In the genomic region with DNA sequence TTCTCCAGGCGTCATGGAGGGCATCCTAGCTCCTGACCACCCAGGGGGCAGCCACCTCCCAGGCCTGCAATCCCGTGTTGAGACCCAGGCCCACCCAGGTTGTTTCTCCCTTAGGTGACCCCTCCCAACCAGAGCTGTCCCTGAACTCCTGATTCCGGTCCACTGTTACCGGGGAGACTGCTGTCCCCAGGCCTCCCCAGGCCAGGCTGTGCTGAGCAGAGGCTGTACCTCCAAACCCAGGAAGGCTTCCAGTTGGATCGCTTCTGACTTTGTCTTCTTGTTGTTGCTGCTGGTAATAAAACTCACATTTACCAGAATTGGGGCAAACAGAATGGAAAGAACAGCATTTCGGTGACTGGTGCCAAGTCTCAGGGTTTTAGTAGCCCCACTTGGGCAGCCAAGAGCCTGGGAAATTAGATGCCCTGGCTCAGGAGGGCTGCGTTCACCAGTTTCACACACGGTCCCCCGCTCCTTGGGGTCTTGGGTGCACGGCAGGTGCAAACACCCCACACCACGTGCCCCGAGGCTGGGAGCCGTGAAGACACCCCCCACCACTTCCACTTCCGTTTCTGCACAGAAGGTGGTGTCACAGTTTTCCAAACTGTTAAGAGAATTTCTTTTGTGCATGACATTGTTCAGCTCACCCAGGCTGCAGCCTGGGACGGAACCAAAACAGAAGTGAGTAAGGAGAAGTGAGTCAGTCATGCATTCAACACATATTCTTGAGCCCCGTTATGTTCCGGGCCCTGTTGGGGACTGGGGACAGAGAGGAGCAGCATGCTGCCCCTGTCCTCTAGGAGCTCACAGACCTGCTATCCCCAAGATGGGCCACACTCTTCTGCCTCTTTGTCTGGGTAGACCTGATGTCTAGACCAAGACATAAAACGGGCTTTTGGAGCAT, we compare ENCODE assay signal across 9 cellular contexts. TPM values are rescaled to one million over a fixed set of nuclear protein-coding genes. Genes with fewer than 3 reads are reported as not detected.
DNase-seq lines count a peak whose midpoint lies in the region; ATAC-seq, FAIRE-seq and TF ChIP-seq lines count a peak whose summit lies in the region.
"Had no signal": no experiment of that assay in that cellular context is flagged by ENCODE, and none has a peak within 500 bp of the region (broad histone marks: within the 10 kb centered on the region; RNA-seq: fewer than 3 reads in every experiment).

No MANE protein-coding gene starts in this region.

- H3K27me3 ChIP-seq in K562 (ENCODE audit: control insufficient read depth in 2 of 2, insufficient read depth in 2 of 2, low read length in 2 of 2): peaks cover 8 to 59% of the 10 kb centered on the region in 2 experiments; a peak in 4 of 5 replicates

- H3K27ac Mint-ChIP-seq in stimulated activated effector memory CD8-positive, alpha-beta T cell treated with anti-CD3 and anti-CD28 coated beads, Interleukin-12 subunit alpha, Interleukin-12 subunit beta, amount 100 ng/mL, for 72 hours: peak overlapping the region; percentile 43

- H3K4me3 Mint-ChIP-seq in stimulated activated effector memory CD8-positive, alpha-beta T cell treated with anti-CD3 and anti-CD28 coated beads, Interleukin-12 subunit alpha, Interleukin-12 subunit beta, amount 100 ng/mL, for 72 hours: no peak overlapping the region

- intact Hi-C loops in K562 (cut with micrococcal nuclease): no loop called here

- no peaks in the 10 kb centered on the region for H3K9me3 Mint-ChIP-seq in stimulated activated effector memory CD8-positive, alpha-beta T cell treated with anti-CD3 and anti-CD28 coated beads, Interleukin-12 subunit alpha, Interleukin-12 subunit beta, amount 100 ng/mL, for 72 hours

- no peak for TF ChIP-seq POLR2A in K562 (conservative IDR thresholded peaks at IDR 0.05)

- in situ Hi-C loops in K562 (cut with MboI): no loop called here

- no peaks in the 10 kb centered on the region for H3K36me3 ChIP-seq in K562 (ENCODE audit: control insufficient read depth, insufficient read depth, low read length)
- H3K36me3 ChIP-seq: HAP-1 had no signal

- H3K36me3 Mint-ChIP-seq in stimulated activated effector memory CD8-positive, alpha-beta T cell treated with anti-CD3 and anti-CD28 coated beads, Interleukin-12 subunit alpha, Interleukin-12 subunit beta, amount 100 ng/mL, for 72 hours: peaks cover 6% of the 10 kb centered on the region

- no peaks in the 10 kb centered on the region; a peak in 2 of 5 replicates for H3K4me1 ChIP-seq in K562 (replicated peaks in 1 of 2; ENCODE audit: control insufficient read depth in 2 of 2, insufficient read depth in 2 of 2, low read length in 2 of 2)
- H3K4me1 ChIP-seq: HAP-1 had no signal

- 13% methylated on average over 15 of the region's 18 CpGs for WGBS in K562 (ENCODE audit: insufficient coverage, low coverage, missing lambda C conversion rate)

- H4K20me1 ChIP-seq in K562 (replicated peaks; ENCODE audit: control insufficient read depth, insufficient read depth, low read length): no peaks in the 10 kb centered on the region

- H3K4me3 ChIP-seq in K562: no peak overlapping the region
- H3K4me3 ChIP-seq: HAP-1 had no signal

- CTCF ChIA-PET in K562 (lab: Yijun Ruan, JAX; ENCODE audit: low intra/inter-chr PET ratio): no interaction called here

- no peak for TF ChIP-seq CTCF in K562 (IDR thresholded peaks at IDR 0.05 in 2 of 3, conservative IDR thresholded peaks at IDR 0.05 in 1 of 3; ENCODE audit: insufficient read depth in 2 of 3, low read depth in 1 of 3, low read length in 3 of 3)

- no TSS peak for BruUV-seq in K562 (replicated peaks; lab: Mats Ljungman, UMichigan)

- H3K9me1 ChIP-seq in K562 (ENCODE audit: control insufficient read depth, insufficient read depth, low read length): no peaks in the 10 kb centered on the region

- ATAC-seq in HG03280 (IDR thresholded peaks at IDR 0.05; ENCODE audit: unreplicated experiment): peak; percentile 28
- ATAC-seq in K562: no peak
- ATAC-seq in stimulated activated effector memory CD8-positive, alpha-beta T cell treated with anti-CD3 and anti-CD28 coated beads, Interleukin-12 subunit alpha, Interleukin-12 subunit beta, amount 100 ng/mL, for 72 hours: peak; percentile 66

- TF ChIP-seq EP300 in K562 (IDR thresholded peaks at IDR 0.05; ENCODE audit: low read length): no peak

- H3K79me2 ChIP-seq in K562 (ENCODE audit: control insufficient read depth, insufficient read depth, low read length): no peaks in the 10 kb centered on the region

- H2AFZ ChIP-seq in K562 (ENCODE audit: low read depth, low read length): no peak overlapping the region

- DNase-seq in NOMO-1 treated with DMSO at 0.1 percent for 48 hours (lab: John Stamatoyannopoulos, UW; ENCODE audit: unreplicated experiment) (peak; percentile 20), NOMO-1 treated with dmso at 0.1 percent for 144 hours (lab: John Stamatoyannopoulos, UW; ENCODE audit: unreplicated experiment) (no peak), K562 (ENCODE audit: extremely low read depth in 1 of 4, low spot score in 3 of 4) (no peak), GOT3 (lab: John Stamatoyannopoulos, UW) (no peak), NCI-H128 (lab: John Stamatoyannopoulos, UW; ENCODE audit: unreplicated experiment) (no peak), HTR-8/SVneo (ENCODE audit: insufficient read length, low spot score) (no peak)
- DNase-seq in stimulated activated effector memory CD8-positive, alpha-beta T cell treated with anti-CD3 and anti-CD28 coated beads, Interleukin-12 subunit alpha, Interleukin-12 subunit beta, amount 100 ng/mL, for 72 hours (ENCODE audit: low spot score in 2 of 2): no peak

- H3K4me1 Mint-ChIP-seq in stimulated activated effector memory CD8-positive, alpha-beta T cell treated with anti-CD3 and anti-CD28 coated beads, Interleukin-12 subunit alpha, Interleukin-12 subunit beta, amount 100 ng/mL, for 72 hours: peaks cover 36% of the 10 kb centered on the region

- POLR2A ChIA-PET in K562 (lab: Yijun Ruan, JAX): interaction anchor here (0.6 kb wide), 1 partner anchor 72 kb away, joined by 3 read pairs; no protein-coding TSS in a partner anchor

- no peak overlapping the region for H3K9ac ChIP-seq in K562 (ENCODE audit: insufficient read depth in 1 of 2, low read depth in 2 of 2, low read length in 2 of 2)

- H3K4me2 ChIP-seq in K562 (ENCODE audit: insufficient read depth, low read length): no peak overlapping the region

- no peak overlapping the region for H3K27ac ChIP-seq in K562 (ENCODE audit: extremely low read depth, low read depth, low read length)

- FAIRE-seq in K562 (lab: Jason Lieb, UNC): no peak
- FAIRE-seq in HTR-8/SVneo (lab: Jason Lieb, UNC): no peak

- TF ChIP-seq RAD21 in K562 (CRISPR knock-in tag; conservative IDR thresholded peaks at IDR 0.05 in 1 of 2, IDR thresholded peaks at IDR 0.05 in 1 of 2): no peak

- H3K9me3 ChIP-seq in K562 (replicated peaks; ENCODE audit: control insufficient read depth, insufficient read depth, low read depth, low read length): no peaks in the 10 kb centered on the region
- H3K9me3 ChIP-seq: HAP-1 had no signal

TF ChIP-seq in K562, 482 proteins besides CTCF, POLR2A, EP300 and RAD21:
- TF ChIP-seq KAT7 (CRISPR knock-in tag; IDR thresholded peaks at IDR 0.05; ENCODE audit: borderline replicate concordance): no peak
- TF ChIP-seq SPI1 (IDR thresholded peaks at IDR 0.05; ENCODE audit: borderline replicate concordance, low read depth, low read length): peak; percentile 38; the same call in 1 of the 2 replicates
- TF ChIP-seq ZKSCAN3 (CRISPR knock-in tag; IDR thresholded peaks at IDR 0.05): no peak
- TF ChIP-seq CREB1 (IDR thresholded peaks at IDR 0.05): no peak
- no peak for TF ChIP-seq CREB1 (CRISPR knock-in tag; IDR thresholded peaks at IDR 0.05)
- TF ChIP-seq L3MBTL2 (IDR thresholded peaks at IDR 0.05): peak; percentile 50; the same call in 1 of the 2 replicates
- no peak for TF ChIP-seq CEBPB (tag; IDR thresholded peaks at IDR 0.05)
- no peak for TF ChIP-seq HDAC6 (IDR thresholded peaks at IDR 0.05; ENCODE audit: low read depth, low read length)

RNA-seq across cellular contexts. Expression of gene ITM2C, which starts 29.4 kb away (rescaled TPM):
- 15.7 and 63.4 TPM in 2 replicates for total RNA-seq in K562 (2011; cell fraction: chromatin; rRNA removed; ENCODE audit: low replicate concordance)
- total RNA-seq in K562 (2011; cell fraction: nucleolus; rRNA removed): 70.9 and 81.4 TPM in 2 replicates
- total RNA-seq in K562 (2011; cell fraction: nucleoplasm; rRNA removed): 54.6 and 63.5 TPM in 2 replicates
- 21.5 and 30.9 TPM in 2 replicates for total RNA-seq in K562 (2014; rRNA removed)
- total RNA-seq in K562 (2014; rRNA removed; fragmentation: Illumina TruSeq; extraction: Trizol): 14.3 and 15.4 TPM in 2 replicates
- total RNA-seq in K562 (2015; rRNA removed; fragmentation: Illumina TruSeq; extraction: Trizol): 19.7 and 20.8 TPM in 2 replicates
- total RNA-seq in K562 (2021): 24.1 and 26.0 TPM in 2 replicates
- polyA plus RNA-seq in K562 (2011; rRNA removed): 58.8 and 64.7 TPM in 2 replicates
- polyA plus RNA-seq in K562 (2011; cell fraction: cytosol; rRNA removed): 72.2 and 89.1 TPM in 2 replicates
- 23.0 and 26.2 TPM in 2 replicates for polyA plus RNA-seq in K562 (2011; cell fraction: nucleus; rRNA removed)
- 40.7 and 50.5 TPM in 2 replicates for polyA plus RNA-seq in K562 (2012)
- polyA plus RNA-seq in K562 (2014; fragmentation: Illumina TruSeq; extraction: Trizol): 37.5 and 38.3 TPM in 2 replicates
- 1 to 10 TPM in 1 of 2 experiments, under 1 TPM in 1; 0.49 to 1.4 TPM for polyA plus RNA-seq in K562 (2014; fragmentation: Nextera tagmentation; extraction: Ambion mirVana)
- polyA plus RNA-seq in K562 (2014; rRNA removed): 27.1 and 37.1 TPM in 2 replicates
- polyA minus RNA-seq in K562 (2011; rRNA and poly(A)+ RNA removed): 42.9 and 62.5 TPM in 2 replicates
- polyA minus RNA-seq in K562 (2011; cell fraction: cytosol; rRNA and poly(A)+ RNA removed): 29.0 and 39.4 TPM in 2 replicates
- 3.5 and 4.2 TPM in 2 replicates for polyA minus RNA-seq in K562 (2011; cell fraction: nucleus; rRNA and poly(A)+ RNA removed)

RNA-seq across cellular contexts. Expression of gene GPR55, which starts 30.9 kb away (rescaled TPM):
- 1.3 and 2.8 TPM in 2 replicates for total RNA-seq in K562 (2011; cell fraction: chromatin; rRNA removed; ENCODE audit: low replicate concordance)
- 2.0 and 2.2 TPM in 2 replicates for total RNA-seq in K562 (2011; cell fraction: nucleolus; rRNA removed)
- 1.5 and 2.7 TPM in 2 replicates for total RNA-seq in K562 (2011; cell fraction: nucleoplasm; rRNA removed)
- total RNA-seq in K562 (2014; rRNA removed) (0.08 and 0.18 TPM in 2 replicates), K562 (2014; rRNA removed; fragmentation: Illumina TruSeq; extraction: Trizol) (0.11 and 0.16 TPM in 2 replicates), K562 (2015; rRNA removed; fragmentation: Illumina TruSeq; extraction: Trizol) (0.34 and 0.36 TPM in 2 replicates), K562 (2021) (0.07 and 0.18 TPM in 2 replicates)
- polyA plus RNA-seq in K562 (2011; rRNA removed) (0.32 and 0.49 TPM in 2 replicates), K562 (2014; fragmentation: Illumina TruSeq; extraction: Trizol) (0.16 and 0.19 TPM in 2 replicates), K562 (2014; fragmentation: Nextera tagmentation; extraction: Ambion mirVana) (under 1 TPM; 0.27 to 0.34 TPM), K562 (2014; rRNA removed) (0.36 and 0.73 TPM in 2 replicates)
- 0.34 and 0.49 TPM in 2 replicates for polyA plus RNA-seq in K562 (2011; cell fraction: cytosol; rRNA removed)
- polyA plus RNA-seq in K562 (2011; cell fraction: nucleus; rRNA removed): 0.95 and 1.7 TPM in 2 replicates
- 1.2 and 1.4 TPM in 2 replicates for polyA plus RNA-seq in K562 (2012)
- polyA minus RNA-seq in K562 (2011; rRNA and poly(A)+ RNA removed): 0.45 and 0.46 TPM in 2 replicates
- polyA minus RNA-seq in K562 (2011; cell fraction: cytosol; rRNA and poly(A)+ RNA removed): not detected in 2 replicates
- 1.00 and 1.1 TPM in 2 replicates for polyA minus RNA-seq in K562 (2011; cell fraction: nucleus; rRNA and poly(A)+ RNA removed)
